8 cellular contexts compared by ENCODE assay signal in the genomic region with DNA sequence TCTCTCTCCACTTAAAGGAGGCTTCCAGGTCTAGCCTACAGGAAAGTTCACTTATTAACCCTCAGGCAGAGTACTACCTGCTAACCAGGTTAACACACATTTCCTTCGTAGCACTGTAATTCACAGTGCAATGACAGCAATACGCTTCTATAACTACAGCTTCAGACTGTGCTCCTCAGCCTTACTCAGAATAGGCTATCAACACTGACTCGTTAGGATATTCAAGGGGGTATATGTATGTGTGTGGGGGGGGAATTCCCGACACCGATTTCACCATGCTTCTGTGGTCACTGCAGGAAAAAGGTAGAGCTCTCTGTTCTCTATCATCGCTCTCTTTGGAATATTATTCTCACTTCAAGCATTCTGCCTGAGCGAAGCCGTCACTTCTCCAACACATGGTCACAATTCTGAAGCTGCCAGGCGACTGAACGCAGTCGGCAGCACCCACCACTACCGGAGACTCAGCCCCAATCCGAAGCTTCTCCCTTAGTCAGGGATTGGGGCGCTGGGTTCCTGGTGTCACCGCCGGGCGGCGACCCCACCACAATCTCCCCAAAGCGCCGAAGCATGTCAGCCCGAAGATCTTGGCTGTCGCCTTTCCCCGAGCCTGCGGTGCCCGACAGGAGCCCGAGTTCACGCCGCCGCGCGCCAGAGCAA. TPM values are rescaled to one million over a fixed set of nuclear protein-coding genes. Genes with fewer than 3 reads are reported as not detected.
DNase-seq lines count a peak whose midpoint lies in the region; ATAC-seq, FAIRE-seq and TF ChIP-seq lines count a peak whose summit lies in the region.

No MANE protein-coding gene starts in this region.

- H3K27me3 ChIP-seq in psoas muscle (ENCODE audit: insufficient read depth in 3 of 3, low read length in 2 of 3): no peaks in the 10 kb centered on the region

- H3K4me1 ChIP-seq in psoas muscle: peaks cover 30% of the 10 kb centered on the region

- H3K9me3 ChIP-seq in psoas muscle: no peaks in the 10 kb centered on the region

- H3K27me3 Mint-ChIP-seq in activated CD4-positive, alpha-beta T cell treated with anti-CD3 and anti-CD28 coated beads, Interleukin-2, amount 10 ng/mL, durations not matched to agents 7 days and 5 days: no peaks in the 10 kb centered on the region

- DNase-seq in activated CD4-positive, alpha-beta T cell treated with anti-CD3 and anti-CD28 coated beads, Interleukin-2, amount 10 ng/mL, durations not matched to agents 7 days and 5 days: no peak
- DNase-seq in fibroblast of mammary gland (ENCODE audit: low read depth): no peak
- DNase-seq in psoas muscle: no peak
- no peak for DNase-seq in mucosa of gallbladder (ENCODE audit: low spot score)
- DNase-seq in urothelium cell line (ENCODE audit: low spot score): no peak
- no peak for DNase-seq in NCI-H748 treated with DMSO at 0.1 percent for 48 hours (lab: John Stamatoyannopoulos, UW)

- no peaks in the 10 kb centered on the region for H3K9me3 Mint-ChIP-seq in activated CD4-positive, alpha-beta T cell treated with anti-CD3 and anti-CD28 coated beads, Interleukin-2, amount 10 ng/mL, durations not matched to agents 7 days and 5 days

- FAIRE-seq in urothelium cell line (lab: Jason Lieb, UNC): no peak

- peak overlapping the region; percentile 96 for H3K27ac ChIP-seq in psoas muscle

- TF ChIP-seq CTCF in fibroblast of mammary gland (conservative IDR thresholded peaks at IDR 0.05; ENCODE audit: control insufficient read depth, insufficient read depth, low read depth, low read length): no peak
- TF ChIP-seq CTCF in psoas muscle (IDR thresholded peaks at IDR 0.05): no peak

- 2% methylated on average over 31 of the region's 31 CpGs for WGBS in psoas muscle, 3 donors

- H3K4me3 ChIP-seq in fibroblast of mammary gland (ENCODE audit: control insufficient read depth, low read depth, low read length): peak overlapping the region; percentile 98
- peak overlapping the region; percentile 98 for H3K4me3 ChIP-seq in psoas muscle

- peak; percentile 10 for ATAC-seq in HG03139 (IDR thresholded peaks at IDR 0.05; ENCODE audit: unreplicated experiment)
- ATAC-seq in psoas muscle: peak; percentile 9 to 17 (median 13)

- H3K4me1 Mint-ChIP-seq in activated CD4-positive, alpha-beta T cell treated with anti-CD3 and anti-CD28 coated beads, Interleukin-2, amount 10 ng/mL, durations not matched to agents 7 days and 5 days: peaks cover 54% of the 10 kb centered on the region

- TF ChIP-seq POLR2A in GM19099 (IDR thresholded peaks at IDR 0.05; ENCODE audit: extremely low read depth, insufficient read length, low read depth): peak; percentile 25

- intact Hi-C loops in psoas muscle (cut with DNase I): no loop called here

- POLR2A ChIA-PET in activated CD4-positive, alpha-beta T cell treated with anti-CD3 and anti-CD28 coated beads, Interleukin-2, amount 10 ng/mL, durations not matched to agents 7 days and 5 days (lab: Charles Lee): interaction anchor here (0.6 to 2.2 kb wide), 5 partner anchors 9 to 405 kb away, joined by 3 to 8 read pairs (median 4); a partner anchor contains a TSS

- peak overlapping the region; percentile 100 for H3K27ac Mint-ChIP-seq in activated CD4-positive, alpha-beta T cell treated with anti-CD3 and anti-CD28 coated beads, Interleukin-2, amount 10 ng/mL, durations not matched to agents 7 days and 5 days

- H3K36me3 Mint-ChIP-seq in activated CD4-positive, alpha-beta T cell treated with anti-CD3 and anti-CD28 coated beads, Interleukin-2, amount 10 ng/mL, durations not matched to agents 7 days and 5 days (ENCODE audit: low read depth): peaks cover 12% of the 10 kb centered on the region

- CTCF ChIA-PET in activated CD4-positive, alpha-beta T cell treated with anti-CD3 and anti-CD28 coated beads, Interleukin-2, amount 10 ng/mL, durations not matched to agents 7 days and 5 days (lab: Charles Lee): interaction anchor here (1.0 to 4.3 kb wide), 19 partner anchors 10 to 151 kb away, joined by 3 to 115 read pairs (median 4); a partner anchor contains a TSS

- peak overlapping the region; percentile 99 for H3K4me3 Mint-ChIP-seq in activated CD4-positive, alpha-beta T cell treated with anti-CD3 and anti-CD28 coated beads, Interleukin-2, amount 10 ng/mL, durations not matched to agents 7 days and 5 days

- H3K36me3 ChIP-seq in psoas muscle (ENCODE audit: insufficient read depth in 1 of 2, low read depth in 1 of 2): peaks cover 3 to 33% of the 10 kb centered on the region in 2 donors

RNA-seq across cellular contexts. Expression of a gene that starts 0.6 kb away (rescaled TPM):
- 10 to 100 TPM; 80.2 to 86.1 TPM for total RNA-seq in activated CD4-positive, alpha-beta T cell treated with anti-CD3 and anti-CD28 coated beads, Interleukin-2, amount 10 ng/mL, durations not matched to agents 7 days and 5 days
- total RNA-seq in psoas muscle (10 to 100 TPM; 21.3 to 40.6 (median 30.2) TPM), mucosa of gallbladder (44.5 TPM)
- 10 to 100 TPM; 13.8 to 37.4 (median 27.3) TPM for polyA plus RNA-seq in psoas muscle

RNA-seq across cellular contexts. Expression of a gene that starts 0.9 kb away (rescaled TPM):
- 10 to 100 TPM; 35.4 to 38.2 TPM for total RNA-seq in activated CD4-positive, alpha-beta T cell treated with anti-CD3 and anti-CD28 coated beads, Interleukin-2, amount 10 ng/mL, durations not matched to agents 7 days and 5 days
- total RNA-seq in psoas muscle (100 to 1,000 TPM; 105 to 161 (median 131) TPM), mucosa of gallbladder (55.1 TPM)
- 100 to 1,000 TPM in 2 of 3 donors, 10 to 100 TPM in 1; 98.2 to 165 (median 122) TPM for polyA plus RNA-seq in psoas muscle

RNA-seq across cellular contexts. Expression of a gene that starts 10.2 kb away (rescaled TPM):
- 10 to 100 TPM; 44.4 to 44.6 TPM for total RNA-seq in activated CD4-positive, alpha-beta T cell treated with anti-CD3 and anti-CD28 coated beads, Interleukin-2, amount 10 ng/mL, durations not matched to agents 7 days and 5 days
- total RNA-seq in psoas muscle (10 to 100 TPM; 19.2 to 45.8 (median 37.6) TPM), mucosa of gallbladder (25.5 TPM)
- 10 to 100 TPM; 27.9 to 44.8 (median 32.2) TPM for polyA plus RNA-seq in psoas muscle

RNA-seq across cellular contexts. Expression of a gene that starts 28.4 kb away (rescaled TPM):
- 10 to 100 TPM; 27.6 to 30.5 TPM for total RNA-seq in activated CD4-positive, alpha-beta T cell treated with anti-CD3 and anti-CD28 coated beads, Interleukin-2, amount 10 ng/mL, durations not matched to agents 7 days and 5 days
- total RNA-seq in psoas muscle (10 to 100 TPM; 11.3 to 41.7 (median 16.0) TPM), mucosa of gallbladder (17.0 TPM)
- polyA plus RNA-seq in psoas muscle: 10 to 100 TPM; 24.9 to 52.7 (median 34.5) TPM

RNA-seq across cellular contexts. Expression of a gene that starts 55.3 kb away (rescaled TPM):
- 100 to 1,000 TPM; 140 to 172 TPM for total RNA-seq in activated CD4-positive, alpha-beta T cell treated with anti-CD3 and anti-CD28 coated beads, Interleukin-2, amount 10 ng/mL, durations not matched to agents 7 days and 5 days
- total RNA-seq in psoas muscle: 10 to 100 TPM; 19.3 to 32.9 (median 22.0) TPM
- 10 to 100 TPM; 15.1 to 24.7 (median 17.1) TPM for polyA plus RNA-seq in psoas muscle
- total RNA-seq in mucosa of gallbladder: 47.3 TPM
